11 cellular contexts compared by ENCODE assay signal in the genomic region with DNA sequence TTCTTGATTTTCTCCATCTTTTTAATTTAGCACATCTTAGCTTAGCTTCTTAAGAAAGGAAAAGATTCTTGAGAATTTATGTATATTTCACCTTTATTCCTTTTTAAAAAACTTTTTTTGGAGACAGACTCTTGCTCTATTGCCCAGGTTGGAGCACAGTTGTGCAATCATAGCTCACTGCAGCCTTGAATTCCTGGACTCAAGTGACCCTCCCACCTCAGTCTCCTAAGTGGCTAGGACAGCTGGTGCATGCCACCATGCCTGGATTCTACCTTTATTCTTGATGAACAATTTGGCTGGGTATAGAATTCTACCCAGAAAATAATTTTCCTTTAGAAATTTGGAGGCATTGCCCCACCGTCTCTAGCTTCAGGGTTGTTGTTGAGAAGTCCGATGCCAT.
"Had no signal": no experiment of that assay in that cellular context is flagged by ENCODE, and none has a peak within 500 bp of the region (broad histone marks: within the 10 kb centered on the region; RNA-seq: fewer than 3 reads in every experiment).

No MANE protein-coding gene starts in this region.

- H3K4me3 ChIP-seq: GM23248, GM23338, HAP-1 had no signal

- H3K9me3 ChIP-seq: HAP-1 had no signal

- H3K4me3 Mint-ChIP-seq: GM23338, H9, HFFc6 had no signal

- H3K9me3 Mint-ChIP-seq: GM23338, H9 had no signal

- H3K4me1 ChIP-seq: HAP-1 had no signal

- H2AFZ ChIP-seq: GM23248, GM23338 had no signal

- DNase-seq: GM23248, GOT3, H7, H9, HCEC 1CT, HFFc6 had no signal

- H3K27ac ChIP-seq: GM23248 had no signal

- ATAC-seq: GM23338, HCT116 had no signal

- FAIRE-seq: H1, H54 had no signal

- H3K27ac Mint-ChIP-seq: GM23338, H9, HFFc6 had no signal

- H3K9ac ChIP-seq: GM23248 had no signal

- H3K36me3 ChIP-seq: HAP-1 had no signal

- H3K4me2 ChIP-seq: GM23338 had no signal
